15 cellular contexts compared by ENCODE assay signal in genomic region chr2:196103626-196104025, GRCh38. TPM values are rescaled to one million over a fixed set of nuclear protein-coding genes. Genes with fewer than 3 reads are reported as not detected.
DNase-seq lines count a peak whose midpoint lies in the region; ATAC-seq, FAIRE-seq and TF ChIP-seq lines count a peak whose summit lies in the region.
"Had no signal": no experiment of that assay in that cellular context is flagged by ENCODE, and none has a peak within 500 bp of the region (broad histone marks: within the 10 kb centered on the region; RNA-seq: fewer than 3 reads in every experiment).

No MANE protein-coding gene starts in this region.

- H3K79me2 ChIP-seq in H1 (ENCODE audit: control insufficient read depth in 1 of 2, insufficient read depth in 2 of 2, low read length in 2 of 2): no peaks in the 10 kb centered on the region

- H3K9me3 Mint-ChIP-seq in stimulated activated naive B cell treated with anti-CD40 and anti-IgM and Interleukin-4, amounts not matched to agents 10 μg/mL and 1 μg/mL and 100 μg/mL, for 72 hours: peaks cover 0 to 10% of the 10 kb centered on the region in 2 donors
- H3K9me3 Mint-ChIP-seq: CD8-positive, alpha-beta T cell had no signal

- no peak overlapping the region for H3K14ac ChIP-seq in H1 (ENCODE audit: insufficient read length)

- no peak overlapping the region for H2BK15ac ChIP-seq in H1 (ENCODE audit: low read length)

- 96% methylated on average over 2 of the region's 2 CpGs; no CpG with 5 or more reads in 1 of the 2 experiments for WGBS in H1 (ENCODE audit: extremely low coverage in 1 of 2, insufficient coverage in 1 of 2, insufficient read length in 1 of 2, insufficient replicate concordance in 2 of 2, low coverage in 1 of 2, low lambda C conversion rate in 2 of 2, missing lambda C conversion rate in 1 of 2), 2 experiments
- 85 to 96% (median 93%) methylated on average over 2 of the region's 2 CpGs for WGBS in spleen, 5 donors

- TF ChIP-seq POLR2A in H1 (IDR thresholded peaks at IDR 0.05; ENCODE audit: control extremely low read depth in 1 of 2, low read depth in 2 of 2, low read length in 2 of 2) (no peak), spleen (IDR thresholded peaks at IDR 0.05) (no peak)

- CTCF ChIA-PET in H1 (lab: Charles Lee; ENCODE audit: partially characterized antibody): interaction anchor here (0.6 to 1.8 kb wide), 5 partner anchors 8 to 1274 kb away, joined by 3 to 6 read pairs (median 3); no protein-coding TSS in a partner anchor

- no peak for TF ChIP-seq EP300 in H1 (IDR thresholded peaks at IDR 0.05; ENCODE audit: borderline replicate concordance in 1 of 2, low read depth in 2 of 2, low read length in 2 of 2)

- no peaks in the 10 kb centered on the region for H3K36me3 ChIP-seq in BLaER1 treated with 17β-estradiol and CSF1 and Interleukin-3, amounts not matched to agents 10 nM and 100 nM
- no peaks in the 10 kb centered on the region; a peak in 1 of 8 replicates for H3K36me3 ChIP-seq in H1 (ENCODE audit: control insufficient read depth in 2 of 4, insufficient read depth in 4 of 4, low read length in 3 of 4)
- H3K36me3 ChIP-seq in spleen: no peaks in the 10 kb centered on the region
- H3K36me3 ChIP-seq: HAP-1 had no signal

- TF ChIP-seq RAD21 in H1 (IDR thresholded peaks at IDR 0.05 in 1 of 2, conservative IDR thresholded peaks at IDR 0.05 in 1 of 2; ENCODE audit: low read depth in 2 of 2, low read length in 2 of 2): no peak

- peak overlapping the region in 7 of 11 experiments; percentile 10 to 62 (median 40); a peak in 11 of 22 replicates for H3K4me2 ChIP-seq in BLaER1 treated with 17β-estradiol and CSF1 and Interleukin-3, amounts not matched to agents 10 nM and 100 nM
- H3K4me2 ChIP-seq in H1 (ENCODE audit: insufficient read depth in 1 of 2, low read depth in 2 of 2, low read length in 2 of 2): no peak overlapping the region

- H3K36me3 Mint-ChIP-seq in stimulated activated naive B cell treated with anti-CD40 and anti-IgM and Interleukin-4, amounts not matched to agents 10 μg/mL and 1 μg/mL and 100 μg/mL, for 72 hours: peaks cover 22 to 25% of the 10 kb centered on the region in 2 donors
- H3K36me3 Mint-ChIP-seq: CD8-positive, alpha-beta T cell had no signal

- no peak overlapping the region for H2BK12ac ChIP-seq in H1 (ENCODE audit: low read depth, low read length)

- DNase-seq in GM18507 (ENCODE audit: extremely low spot score, insufficient read length, low read depth) (no peak), H1 (ENCODE audit: low read depth in 1 of 2, low spot score in 2 of 2) (no peak), NCI-H187 (lab: John Stamatoyannopoulos, UW) (no peak), spleen (no peak)
- DNase-seq in stimulated activated naive B cell treated with anti-CD40 and anti-IgM and Interleukin-4, amounts not matched to agents 10 μg/mL and 1 μg/mL and 100 μg/mL, for 72 hours: no peak
- DNase-seq: ACHN; Calu3; CD8-positive, alpha-beta T cell; DMS79 treated with DMSO at 0.1 percent for 48 hours had no signal

- TF ChIP-seq CTCF in H1 (IDR thresholded peaks at IDR 0.05; ENCODE audit: control extremely low read depth in 1 of 3, insufficient read depth in 1 of 3, low read depth in 1 of 3, low read length in 3 of 3) (no peak), spleen (IDR thresholded peaks at IDR 0.05 in 8 of 11, conservative IDR thresholded peaks at IDR 0.05 in 3 of 11) (no peak)

- peak overlapping the region in 1 of 2 donors; percentile 55 for H3K4me3 Mint-ChIP-seq in stimulated activated naive B cell treated with anti-CD40 and anti-IgM and Interleukin-4, amounts not matched to agents 10 μg/mL and 1 μg/mL and 100 μg/mL, for 72 hours
- H3K4me3 Mint-ChIP-seq: CD8-positive, alpha-beta T cell had no signal

- H4K20me1 ChIP-seq in BLaER1 treated with 17β-estradiol and CSF1 and Interleukin-3, amounts not matched to agents 10 nM and 100 nM: no peaks in the 10 kb centered on the region
- no peaks in the 10 kb centered on the region for H4K20me1 ChIP-seq in H1 (replicated peaks in 1 of 2; ENCODE audit: control insufficient read depth in 1 of 2, insufficient read depth in 2 of 2, low read length in 2 of 2)

- H3K27me3 Mint-ChIP-seq in stimulated activated naive B cell treated with anti-CD40 and anti-IgM and Interleukin-4, amounts not matched to agents 10 μg/mL and 1 μg/mL and 100 μg/mL, for 72 hours: no peaks in the 10 kb centered on the region

- H3K27me3 ChIP-seq in BLaER1 treated with 17β-estradiol and CSF1 and Interleukin-3, amounts not matched to agents 10 nM and 100 nM: no peaks in the 10 kb centered on the region
- no peaks in the 10 kb centered on the region for H3K27me3 ChIP-seq in H1 (replicated peaks in 1 of 4; ENCODE audit: control insufficient read depth in 3 of 4, extremely low read depth in 1 of 4, insufficient read depth in 3 of 4, low read length in 3 of 4)
- no peaks in the 10 kb centered on the region for H3K27me3 ChIP-seq in spleen (replicated peaks in 1 of 7)

- H2BK120ac ChIP-seq in H1 (replicated peaks; ENCODE audit: low read depth, low read length): peak overlapping the region; percentile 48

- H2BK5ac ChIP-seq in H1 (ENCODE audit: low read depth, low read length): no peak overlapping the region

- peak overlapping the region; percentile 91 for H3K27ac Mint-ChIP-seq in stimulated activated naive B cell treated with anti-CD40 and anti-IgM and Interleukin-4, amounts not matched to agents 10 μg/mL and 1 μg/mL and 100 μg/mL, for 72 hours
- H3K27ac Mint-ChIP-seq: CD8-positive, alpha-beta T cell had no signal

- H2BK20ac ChIP-seq in H1 (ENCODE audit: low read length): no peak overlapping the region

- no peak overlapping the region for H3K18ac ChIP-seq in H1 (ENCODE audit: extremely low read depth, low read length)

- no peak overlapping the region for H3K4me3 ChIP-seq in BLaER1 treated with 17β-estradiol and CSF1 and Interleukin-3, amounts not matched to agents 10 nM and 100 nM
- no peak overlapping the region for H3K4me3 ChIP-seq in H1 (ENCODE audit: extremely low read depth in 1 of 4, insufficient read depth in 2 of 4, low read depth in 3 of 4, low read length in 4 of 4)
- no peak overlapping the region for H3K4me3 ChIP-seq in spleen
- H3K4me3 ChIP-seq: HAP-1 had no signal

- H3K9me3 ChIP-seq in BLaER1 treated with 17β-estradiol and CSF1 and Interleukin-3, amounts not matched to agents 10 nM and 100 nM (replicated peaks in 1 of 11): peaks cover 0 to 13% (median 3%) of the 10 kb centered on the region in 11 experiments; a peak in 6 of 22 replicates
- no peaks in the 10 kb centered on the region; a peak in 1 of 4 replicates for H3K9me3 ChIP-seq in H1 (ENCODE audit: insufficient read depth in 2 of 2, low read depth in 1 of 2, low read length in 1 of 2)
- no peaks in the 10 kb centered on the region for H3K9me3 ChIP-seq in spleen
- H3K9me3 ChIP-seq: HAP-1 had no signal

- no peaks in the 10 kb centered on the region for H3K79me1 ChIP-seq in H1 (ENCODE audit: low read depth, low read length)

- intact Hi-C loops in spleen (cut with DNase I; ENCODE audit: low total_unique reads): no loop called here

- H3K4me1 ChIP-seq in BLaER1 treated with 17β-estradiol and CSF1 and Interleukin-3, amounts not matched to agents 10 nM and 100 nM: peaks cover 30 to 52% (median 38%) of the 10 kb centered on the region in 10 experiments
- H3K4me1 ChIP-seq in H1 (replicated peaks in 1 of 4; ENCODE audit: control insufficient read depth in 3 of 4, insufficient read depth in 4 of 4, low read length in 3 of 4) (peaks cover 0 to 4% (median 0%) of the 10 kb centered on the region in 4 experiments; a peak in 2 of 7 replicates), spleen (peaks cover 0 to 44% (median 29%) of the 10 kb centered on the region in 6 donors)
- H3K4me1 ChIP-seq: HAP-1 had no signal

- H3K23me2 ChIP-seq in H1 (ENCODE audit: low read depth, low read length): no peaks in the 10 kb centered on the region

- FAIRE-seq in GM18507 (lab: Jason Lieb, UNC) (peak; percentile 50), H1 (lab: Jason Lieb, UNC) (no peak)
- FAIRE-seq: A204.1 had no signal

- no peak overlapping the region for H4K91ac ChIP-seq in H1 (replicated peaks; ENCODE audit: insufficient read length, low read length)

- H3K23ac ChIP-seq in H1 (ENCODE audit: insufficient read length): no peak overlapping the region

- no peak overlapping the region for H3K4ac ChIP-seq in H1 (replicated peaks; ENCODE audit: insufficient read length, low read depth, low read length)

- no peak for ATAC-seq in stimulated activated naive B cell treated with anti-CD40 and anti-IgM and Interleukin-4, amounts not matched to agents 10 μg/mL and 1 μg/mL and 100 μg/mL, for 72 hours (replicated peaks)
- ATAC-seq in GM18873 (IDR thresholded peaks at IDR 0.05; ENCODE audit: low FRiP score, unreplicated experiment): no peak
- ATAC-seq: CD8-positive, alpha-beta T cell had no signal

- H3K4me1 Mint-ChIP-seq in stimulated activated naive B cell treated with anti-CD40 and anti-IgM and Interleukin-4, amounts not matched to agents 10 μg/mL and 1 μg/mL and 100 μg/mL, for 72 hours: peaks cover 62 to 89% of the 10 kb centered on the region in 2 donors

- peak overlapping the region; percentile 57; the same call in 1 of the 2 replicates for H2AFZ ChIP-seq in H1 (ENCODE audit: low read length)

- no peak overlapping the region for H4K8ac ChIP-seq in H1 (ENCODE audit: extremely low read depth, insufficient read depth, low read length)

- no peak overlapping the region for H3K9ac ChIP-seq in BLaER1 treated with 17β-estradiol and CSF1 and Interleukin-3, amounts not matched to agents 10 nM and 100 nM
- H3K9ac ChIP-seq in H1 (replicated peaks in 1 of 4; ENCODE audit: extremely low read depth in 1 of 4, low read depth in 3 of 4, low read length in 3 of 4): no peak overlapping the region
- H3K9ac ChIP-seq: KMS-11 had no signal

- no peak overlapping the region for H4K5ac ChIP-seq in H1 (ENCODE audit: insufficient read length, low read depth, low read length)

- POLR2A ChIA-PET in H1 (lab: Charles Lee; ENCODE audit: partially characterized antibody): no interaction called here

- H3K56ac ChIP-seq in H1 (replicated peaks; ENCODE audit: insufficient read length, low read depth, low read length): no peak overlapping the region

- H3K27ac ChIP-seq in BLaER1 treated with 17β-estradiol and CSF1 and Interleukin-3, amounts not matched to agents 10 nM and 100 nM: peak overlapping the region in 1 of 11 experiments; percentile 14; a peak in 1 of 22 replicates
- H3K27ac ChIP-seq in H1 (ENCODE audit: low read depth, low read length) (no peak overlapping the region), spleen (no peak overlapping the region)
- H3K27ac ChIP-seq: KMS-11 had no signal

- H2AK5ac ChIP-seq in H1 (ENCODE audit: low read depth, low read length): no peak overlapping the region

RNA-seq across cellular contexts. Expression of gene DNAH7, which starts 35.0 kb away (rescaled TPM):
- 0.07 and 0.21 TPM in 2 replicates for total RNA-seq in H1 (2021; fragmentation: NEBNext Ultra II Directional; extraction: Animal tissue kit (Norgen Biotek cat#: 25700))
- polyA plus RNA-seq in H1 (2011; rRNA removed) (0.08 TPM in 2 replicates), spleen (under 1 TPM; 0.06 to 0.56 (median 0.11) TPM)
- 0.05 TPM for polyA plus RNA-seq in H1 (2011; cell fraction: cytosol; rRNA removed)
- 0.41 TPM for polyA plus RNA-seq in H1 (2011; cell fraction: nucleus; rRNA removed)
- 0.12 to 0.54 TPM (median 0.23 TPM) in 4 replicates for polyA plus RNA-seq in H1 (2012, experiment 1 of 2)
- not detected for polyA plus RNA-seq in H1 (2012, experiment 2 of 2)
- polyA plus RNA-seq in H1 (2013, experiment 1 of 2): 0.08 TPM
- 0.07 TPM for polyA plus RNA-seq in H1 (2013, experiment 2 of 2)
- polyA minus RNA-seq in H1 (2011; rRNA and poly(A)+ RNA removed): 0.09 and 0.17 TPM in 2 replicates
- polyA minus RNA-seq in H1 (2011; cell fraction: cytosol; rRNA and poly(A)+ RNA removed): not detected
- 0.50 TPM for polyA minus RNA-seq in H1 (2011; cell fraction: nucleus; rRNA and poly(A)+ RNA removed)
- total RNA-seq in spleen: 1 to 10 TPM in 1 of 7 donors, under 1 TPM in 6; 0.24 to 1.9 (median 0.33) TPM
- total RNA-seq: CD8-positive, alpha-beta T cell; G401 had no signal

Comparison
In these comparisons a context has a peak if more than half of its experiments do, and no peak if none do; other contexts are left out.
1. H3K4me2 ChIP-seq: peak in BLaER1 treated with 17β-estradiol and CSF1 and Interleukin-3, amounts not matched to agents 10 nM and 100 nM (7 of 11); none in H1 (0 of 2).